30 cellular contexts compared by ENCODE assay signal in the genomic region with DNA sequence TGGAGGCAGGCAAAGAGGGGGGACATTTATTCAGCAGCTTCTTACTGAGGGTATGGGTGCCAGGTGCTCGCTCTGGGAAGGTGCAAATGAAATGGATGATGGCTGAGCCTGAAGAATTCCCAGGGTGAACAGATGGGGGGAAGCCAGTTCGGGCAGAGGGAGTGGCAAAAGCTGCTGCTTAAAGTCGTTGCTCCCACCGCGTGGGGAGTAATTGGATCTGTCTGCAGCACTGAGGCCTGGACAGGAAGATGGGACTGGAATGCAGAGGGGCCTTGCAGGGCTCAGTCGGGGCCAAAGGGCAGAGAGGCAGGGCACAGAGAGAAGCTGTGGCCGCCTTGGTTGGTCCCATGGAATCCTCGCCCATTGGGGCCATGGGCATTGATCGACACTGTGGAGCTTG. TPM values are rescaled to one million over a fixed set of nuclear protein-coding genes. Genes with fewer than 3 reads are reported as not detected.
DNase-seq lines count a peak whose midpoint lies in the region; ATAC-seq and TF ChIP-seq lines count a peak whose summit lies in the region.
"Had no signal": no experiment of that assay in that cellular context is flagged by ENCODE, and none has a peak within 500 bp of the region (broad histone marks: within the 10 kb centered on the region; RNA-seq: fewer than 3 reads in every experiment).

No MANE protein-coding gene starts in this region.

- 0 out of 2 replicates have a peak, but pooled peaks cover under 1% of the 10 kb centered on the region for H3K36me3 Mint-ChIP-seq in WTC11
- H3K36me3 Mint-ChIP-seq in stimulated activated naive B cell treated with anti-CD40 and anti-IgM and Interleukin-4, amounts not matched to agents 10 μg/mL and 1 μg/mL and 100 μg/mL, for 72 hours: peaks cover 1 to 4% of the 10 kb centered on the region in 2 donors
- H3K36me3 Mint-ChIP-seq: activated naive CD8-positive, alpha-beta T cell had no signal

- intact Hi-C loops in right lobe of liver (cut with DNase I) (no loop called here), OCI-LY7 (cut with micrococcal nuclease; ENCODE audit: unreplicated experiment) (no loop called here), upper lobe of right lung (cut with DNase I) (no loop called here)

- no peaks in the 10 kb centered on the region for H4K20me1 ChIP-seq in OCI-LY7 (ENCODE audit: insufficient read depth, low read length)
- H4K20me1 ChIP-seq: BLaER1 had no signal

- H3K4me1 Mint-ChIP-seq in WTC11: peaks cover 84% of the 10 kb centered on the region
- peaks cover 15 to 20% of the 10 kb centered on the region in 2 donors for H3K4me1 Mint-ChIP-seq in stimulated activated naive B cell treated with anti-CD40 and anti-IgM and Interleukin-4, amounts not matched to agents 10 μg/mL and 1 μg/mL and 100 μg/mL, for 72 hours

- BruUV-seq in OCI-LY7 (replicated peaks; lab: Mats Ljungman, UMichigan): no TSS peak

- no peaks in the 10 kb centered on the region for H3K9me3 ChIP-seq in right lobe of liver
- H3K9me3 ChIP-seq in OCI-LY7 (ENCODE audit: low read length): no peaks in the 10 kb centered on the region
- no peaks in the 10 kb centered on the region for H3K9me3 ChIP-seq in upper lobe of right lung
- H3K9me3 ChIP-seq: BLaER1, stomach, tibial artery had no signal

- no peaks in the 10 kb centered on the region for H3K9me3 Mint-ChIP-seq in WTC11
- H3K9me3 Mint-ChIP-seq in stimulated activated naive B cell treated with anti-CD40 and anti-IgM and Interleukin-4, amounts not matched to agents 10 μg/mL and 1 μg/mL and 100 μg/mL, for 72 hours: peaks cover 0 to 2% of the 10 kb centered on the region in 2 donors
- H3K9me3 Mint-ChIP-seq: neural crest cell had no signal

- no peak overlapping the region for H3K4me3 Mint-ChIP-seq in WTC11
- H3K4me3 Mint-ChIP-seq in stimulated activated naive B cell treated with anti-CD40 and anti-IgM and Interleukin-4, amounts not matched to agents 10 μg/mL and 1 μg/mL and 100 μg/mL, for 72 hours: no peak overlapping the region
- H3K4me3 Mint-ChIP-seq: activated naive CD8-positive, alpha-beta T cell; neural crest cell had no signal

- no peak overlapping the region for H3K4me3 ChIP-seq in right lobe of liver
- no peak overlapping the region for H3K4me3 ChIP-seq in OCI-LY7 (ENCODE audit: low read depth, low read length, poor library complexity, severe bottlenecking)
- no peak overlapping the region for H3K4me3 ChIP-seq in upper lobe of right lung
- H3K4me3 ChIP-seq: BLaER1, cardiac muscle cell, stomach, tibial artery had no signal

- WGBS in right lobe of liver (ENCODE audit: insufficient coverage, low coverage, low lambda C conversion rate, missing lambda C conversion rate): 77% methylated on average over 6 of the region's 9 CpGs

- CTCF ChIA-PET in WTC11 (lab: Charles Lee): interaction anchor here (1.2 to 1.9 kb wide), 4 partner anchors 10 to 52 kb away, joined by 3 to 8 read pairs (median 4); a partner anchor contains a TSS
- CTCF ChIA-PET in OCI-LY7 (lab: Charles Lee; ENCODE audit: unreplicated experiment): no interaction called here

- no peak overlapping the region for H3K4me2 ChIP-seq in OCI-LY7 (ENCODE audit: low read length)
- H3K4me2 ChIP-seq: BLaER1 had no signal

- H2AFZ ChIP-seq in OCI-LY7 (ENCODE audit: low read length): no peak overlapping the region

- ATAC-seq in WTC11: peak; percentile 47
- no peak for ATAC-seq in right lobe of liver
- ATAC-seq in stimulated activated naive B cell treated with anti-CD40 and anti-IgM and Interleukin-4, amounts not matched to agents 10 μg/mL and 1 μg/mL and 100 μg/mL, for 72 hours (replicated peaks): no peak
- ATAC-seq in upper lobe of right lung: no peak
- ATAC-seq: right cardiac atrium had no signal

- H3K4me1 ChIP-seq in right lobe of liver (peaks cover 0 to 37% (median 14%) of the 10 kb centered on the region in 4 donors), OCI-LY7 (ENCODE audit: insufficient read depth, low read length, poor library complexity, severe bottlenecking) (no peaks in the 10 kb centered on the region), upper lobe of right lung (peaks cover 23% of the 10 kb centered on the region)
- H3K4me1 ChIP-seq: BLaER1, tibial artery had no signal

- peak overlapping the region; percentile 76 for H3K27ac Mint-ChIP-seq in WTC11
- peak overlapping the region; percentile 33 for H3K27ac Mint-ChIP-seq in stimulated activated naive B cell treated with anti-CD40 and anti-IgM and Interleukin-4, amounts not matched to agents 10 μg/mL and 1 μg/mL and 100 μg/mL, for 72 hours
- H3K27ac Mint-ChIP-seq: activated naive CD8-positive, alpha-beta T cell had no signal

- H3K79me2 ChIP-seq in OCI-LY7 (ENCODE audit: insufficient read depth, low read depth, low read length): no peaks in the 10 kb centered on the region

- DNase-seq in NCI-H2171 (lab: John Stamatoyannopoulos, UW): peak; percentile 26
- DNase-seq in WTC11 (ENCODE audit: low spot score): peak; percentile 23
- no peak for DNase-seq in right lobe of liver
- DNase-seq in stimulated activated naive B cell treated with anti-CD40 and anti-IgM and Interleukin-4, amounts not matched to agents 10 μg/mL and 1 μg/mL and 100 μg/mL, for 72 hours: no peak
- DNase-seq in OCI-LY7 (ENCODE audit: low spot score): no peak
- no peak for DNase-seq in upper lobe of right lung
- no peak for DNase-seq in mesenteric fat pad (ENCODE audit: low spot score)
- DNase-seq in C1 segment of cervical spinal cord (lab: John Stamatoyannopoulos, UW): no peak
- DNase-seq: activated CD4-positive, alpha-beta T cell treated with anti-CD3 and anti-CD28 coated beads for 48 hours; activated effector memory CD4-positive, alpha-beta T cell treated with anti-CD3 and anti-CD28 coated beads, Interleukin-2, amount 50 U/mL, for 16 hours; activated T-cell treated with anti-CD3 and anti-CD28 coated beads, Interleukin-2, amount 50 U/mL, for 1 hour; DMS79 treated with DMSO at 0.1 percent for 48 hours; effector CD8-positive, alpha-beta T cell; GF-D8; hippocampal formation; mammary epithelial cell; NCI-H146; NCI-H526 treated with DMSO at 0.1 percent for 48 hours; posterior cingulate gyrus; right cardiac atrium; stimulated activated CD4-positive, alpha-beta T cell treated with anti-CD3 and anti-CD28 coated beads, Interleukin-2, amount 100 ng/mL, for 24 hours; stomach; T1000; tibial artery had no signal

- TF ChIP-seq POLR2A in right lobe of liver (IDR thresholded peaks at IDR 0.05): no peak

- POLR2A ChIA-PET in WTC11 (lab: Charles Lee) (interaction anchor here (0.8 kb wide), 1 partner anchor 11 kb away, joined by 3 read pairs; no protein-coding TSS in a partner anchor), OCI-LY7 (lab: Charles Lee) (interaction anchor here (0.7 to 1.0 kb wide), 2 partner anchors 17 to 137 kb away, joined by 3 read pairs; no protein-coding TSS in a partner anchor)

- H3K27me3 ChIP-seq in right lobe of liver (no peaks in the 10 kb centered on the region), upper lobe of right lung (no peaks in the 10 kb centered on the region)
- H3K27me3 ChIP-seq: BLaER1, cardiac muscle cell, stomach, tibial artery had no signal

- H3K36me3 ChIP-seq in right lobe of liver: no peaks in the 10 kb centered on the region
- H3K36me3 ChIP-seq in OCI-LY7 (ENCODE audit: insufficient read depth, low read length): no peaks in the 10 kb centered on the region
- no peaks in the 10 kb centered on the region for H3K36me3 ChIP-seq in upper lobe of right lung
- H3K36me3 ChIP-seq: BLaER1, cardiac muscle cell, stomach, tibial artery had no signal

- H3K9me2 ChIP-seq in OCI-LY7 (ENCODE audit: insufficient read depth, low read length): no peaks in the 10 kb centered on the region

- no peaks in the 10 kb centered on the region for H3K27me3 Mint-ChIP-seq in WTC11 (ENCODE audit: low read depth)
- H3K27me3 Mint-ChIP-seq in stimulated activated naive B cell treated with anti-CD40 and anti-IgM and Interleukin-4, amounts not matched to agents 10 μg/mL and 1 μg/mL and 100 μg/mL, for 72 hours: no peaks in the 10 kb centered on the region
- H3K27me3 Mint-ChIP-seq: activated naive CD8-positive, alpha-beta T cell had no signal

- no peak for TF ChIP-seq CTCF in WTC11 (IDR thresholded peaks at IDR 0.05)
- no peak for TF ChIP-seq CTCF in right lobe of liver (IDR thresholded peaks at IDR 0.05)
- no peak for TF ChIP-seq CTCF in OCI-LY7 (conservative IDR thresholded peaks at IDR 0.05; ENCODE audit: low read length)
- no peak for TF ChIP-seq CTCF in upper lobe of right lung (IDR thresholded peaks at IDR 0.05)

- H3K27ac ChIP-seq in right lobe of liver (peak overlapping the region in 2 of 3 donors; percentile 58 to 65), OCI-LY7 (ENCODE audit: low read depth, low read length, poor library complexity, severe bottlenecking) (no peak overlapping the region), upper lobe of right lung (no peak overlapping the region)
- H3K27ac ChIP-seq: BLaER1, cardiac muscle cell, epithelial cell of prostate, stomach, tibial artery, VCaP had no signal

TF ChIP-seq in WTC11, 78 proteins besides CTCF, POLR2A, EP300 and RAD21:
- TF ChIP-seq, protein P1, sequence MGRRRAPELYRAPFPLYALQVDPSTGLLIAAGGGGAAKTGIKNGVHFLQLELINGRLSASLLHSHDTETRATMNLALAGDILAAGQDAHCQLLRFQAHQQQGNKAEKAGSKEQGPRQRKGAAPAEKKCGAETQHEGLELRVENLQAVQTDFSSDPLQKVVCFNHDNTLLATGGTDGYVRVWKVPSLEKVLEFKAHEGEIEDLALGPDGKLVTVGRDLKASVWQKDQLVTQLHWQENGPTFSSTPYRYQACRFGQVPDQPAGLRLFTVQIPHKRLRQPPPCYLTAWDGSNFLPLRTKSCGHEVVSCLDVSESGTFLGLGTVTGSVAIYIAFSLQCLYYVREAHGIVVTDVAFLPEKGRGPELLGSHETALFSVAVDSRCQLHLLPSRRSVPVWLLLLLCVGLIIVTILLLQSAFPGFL (CRISPR knock-in tag; IDR thresholded peaks at IDR 0.05; ENCODE audit: borderline replicate concordance): no peak
- no peak for TF ChIP-seq NR2C2 (CRISPR knock-in tag; IDR thresholded peaks at IDR 0.05)

RNA-seq across cellular contexts. Expression of a gene that starts 51.2 kb away (rescaled TPM):
- total RNA-seq in WTC11 (2021) (60.9 to 88.0 TPM (median 69.3 TPM) in 3 replicates), right lobe of liver (10 to 100 TPM; 21.5 to 41.0 (median 33.2) TPM), OCI-LY7 (2022) (3.2 and 3.6 TPM in 2 replicates), upper lobe of right lung (192 TPM), mesenteric fat pad (43.7 TPM)
- total RNA-seq in OCI-LY7 (2014; rRNA removed; shearing (Covaris generic)): 3.3 and 3.4 TPM in 2 replicates

Comparison
In these comparisons a context has a peak if more than half of its experiments do, and no peak if none do; other contexts are left out.
1. DNase-seq: peak in NCI-H2171 (single experiment) and WTC11 (single experiment); none in right lobe of liver (0 of 3), stimulated activated naive B cell treated with anti-CD40 and anti-IgM and Interleukin-4, amounts not matched to agents 10 μg/mL and 1 μg/mL and 100 μg/mL, for 72 hours (single experiment), OCI-LY7 (single experiment), upper lobe of right lung (single experiment), mesenteric fat pad (single experiment) and C1 segment of cervical spinal cord (0 of 14).
2. H3K27ac ChIP-seq: peak in right lobe of liver (2 of 3); none in OCI-LY7 (single experiment) and upper lobe of right lung (single experiment).